In genomic region chrX:39067866-39068265, GRCh38 we compare ENCODE assay signal across 27 cellular contexts.
"Had no signal": no experiment of that assay in that cellular context is flagged by ENCODE, and none has a peak within 500 bp of the region (broad histone marks: within the 10 kb centered on the region; RNA-seq: fewer than 3 reads in every experiment).

No MANE protein-coding gene starts in this region.

- ATAC-seq: activated naive CD4-positive, alpha-beta T cell treated with anti-CD3 and anti-CD28 coated beads, Interleukin-2, amount 50 U/mL, for 72 hours; activated T-cell treated with anti-CD3 and anti-CD28 coated beads, Interleukin-2, amount 50 U/mL, for 72 hours; esophagus mucosa; WTC11 had no signal

- H3K36me3 ChIP-seq: brain microvascular endothelial cell had no signal

- H3K27me3 ChIP-seq: brain microvascular endothelial cell had no signal

- FAIRE-seq: astrocyte, bronchial epithelial cell had no signal

- DNase-seq: activated CD4-positive, alpha-beta memory T cell treated with anti-CD3 and anti-CD28 coated beads, Interleukin-2, amount 10 ng/mL, durations not matched to agents 7 days and 5 days; activated CD4-positive, alpha-beta T cell treated with anti-CD3 and anti-CD28 coated beads for 1 hour; activated CD4-positive, alpha-beta T cell treated with anti-CD3 and anti-CD28 coated beads for 4 hours; activated CD4-positive, alpha-beta T cell treated with anti-CD3 and anti-CD28 coated beads, Interleukin-2, amount 10 ng/mL, durations not matched to agents 7 days and 5 days; activated CD4-positive, alpha-beta T cell treated with anti-CD3 and anti-CD28 coated beads, Interleukin-2, amount 50 U/mL, for 4 hours; activated CD8-positive, alpha-beta memory T cell treated with anti-CD3 and anti-CD28 coated beads, Interleukin-2, amount 50 U/mL, for 48 hours; activated gamma-delta T cell; activated naive CD4-positive, alpha-beta T cell; activated naive CD4-positive, alpha-beta T cell treated with anti-CD3 and anti-CD28 coated beads, Interleukin-2, amount 10 ng/mL, durations not matched to agents 7 days and 5 days; activated naive CD8-positive, alpha-beta T cell treated with anti-CD3 and anti-CD28 coated beads, Interleukin-2, amount 10 ng/mL, durations not matched to agents 7 days and 5 days; activated T-cell treated with anti-CD3 and anti-CD28 coated beads for 4 hours; activated T-cell treated with anti-CD3 and anti-CD28 coated beads, Interleukin-2, amount 50 U/mL, for 24 hours; activated T-cell treated with anti-CD3 and anti-CD28 coated beads, Interleukin-2, amount 50 U/mL, for 72 hours; brain microvascular endothelial cell; dorsolateral prefrontal cortex; effector memory CD4-positive, alpha-beta T cell; endodermal cell; foreskin melanocyte; head of caudate nucleus; T-helper 2 cell had no signal

- H3K4me3 ChIP-seq: coronary artery, dorsolateral prefrontal cortex had no signal

- H3K27ac ChIP-seq: brain microvascular endothelial cell, coronary artery, dorsolateral prefrontal cortex, VCaP had no signal
